ENCODE assay signal across 1 cellular context in the genomic region with DNA sequence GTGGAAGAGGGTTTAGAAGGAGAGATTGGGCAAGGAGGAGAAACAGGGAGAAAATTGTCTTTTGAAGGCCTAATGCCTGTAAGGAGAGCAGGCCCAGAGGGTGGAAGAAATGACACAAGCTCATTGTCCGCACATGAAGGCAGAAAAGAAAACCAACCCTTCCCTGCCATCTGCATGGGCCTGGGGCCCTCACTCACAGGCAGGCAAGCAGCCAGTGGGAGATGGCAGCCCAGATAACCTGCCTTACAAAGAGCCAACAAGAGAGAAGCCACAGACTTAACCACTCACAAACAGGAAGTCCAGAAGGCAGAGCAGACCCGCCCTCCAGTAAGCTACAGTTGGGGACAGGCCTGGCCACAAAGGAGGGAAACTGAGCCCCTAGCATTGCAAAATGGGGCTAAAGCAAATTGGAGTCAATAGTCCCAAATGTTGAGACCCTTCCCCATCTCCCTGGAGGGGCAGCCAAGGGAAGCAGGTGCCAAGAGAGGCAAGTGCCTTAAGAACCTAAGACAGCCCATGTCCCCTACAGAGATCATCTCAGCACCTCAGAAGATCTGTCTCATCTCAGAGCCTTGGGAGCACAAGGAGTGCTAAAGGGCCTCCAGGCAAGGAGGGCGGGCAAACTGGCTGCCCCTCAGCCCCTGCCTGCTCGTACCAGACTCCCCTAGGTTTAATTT.
A peak's percentile ranks its signal among the peaks of the same experiment; 100 is the strongest.
TF ChIP-seq lines count a peak whose summit lies in the region.

No MANE protein-coding gene starts in this region.

TF ChIP-seq in K562, 482 proteins besides CTCF, POLR2A, EP300 and RAD21 (continued from another document and continues in another):
- TF ChIP-seq CREB3L1 (IDR thresholded peaks at IDR 0.05; ENCODE audit: borderline replicate concordance, low read depth) (0 out of 2 replicates have a peak, but pooled peaks have one; percentile 17), ZNF398 (CRISPR knock-in tag; IDR thresholded peaks at IDR 0.05) (no peak), GATA2 (CRISPR knock-in tag; IDR thresholded peaks at IDR 0.05) (peak; percentile 97), ZNF134 (CRISPR knock-in tag; conservative IDR thresholded peaks at IDR 0.05) (no peak), NR2C2 (CRISPR knock-in tag; IDR thresholded peaks at IDR 0.05) (no peak), NR2C2 (tag; IDR thresholded peaks at IDR 0.05) (peak; percentile 76), MAZ (CRISPR knock-in tag; conservative IDR thresholded peaks at IDR 0.05 in 1 of 2, IDR thresholded peaks at IDR 0.05 in 1 of 2) (peak; percentile 25 to 62; a peak in 2 of 4 replicates), PKNOX1 (IDR thresholded peaks at IDR 0.05) (peak; percentile 39; the same call in 1 of the 2 replicates), ZBTB7A (IDR thresholded peaks at IDR 0.05; ENCODE audit: borderline replicate concordance, control insufficient read depth, low read depth, low read length) (peak; percentile 20; the same call in 1 of the 2 replicates), KDM2B (CRISPR knock-in tag; IDR thresholded peaks at IDR 0.05) (no peak), ZKSCAN3 (CRISPR knock-in tag; IDR thresholded peaks at IDR 0.05) (no peak), DIDO1 (tag; IDR thresholded peaks at IDR 0.05; ENCODE audit: low read depth) (peak; percentile 55; the same call in 1 of the 2 replicates), AFF1 (IDR thresholded peaks at IDR 0.05; ENCODE audit: low read depth in 1 of 2, partially characterized antibody in 2 of 2) (peak in 1 of 2 experiments; percentile 20), REST (CRISPR knock-in tag; IDR thresholded peaks at IDR 0.05; ENCODE audit: low read depth) (0 out of 2 replicates have a peak, but pooled peaks have one; percentile 17), SMAD2 (IDR thresholded peaks at IDR 0.05; ENCODE audit: low read depth, low read length) (no peak)
- TF ChIP-seq, protein P1, sequence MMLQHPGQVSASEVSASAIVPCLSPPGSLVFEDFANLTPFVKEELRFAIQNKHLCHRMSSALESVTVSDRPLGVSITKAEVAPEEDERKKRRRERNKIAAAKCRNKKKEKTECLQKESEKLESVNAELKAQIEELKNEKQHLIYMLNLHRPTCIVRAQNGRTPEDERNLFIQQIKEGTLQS (IDR thresholded peaks at IDR 0.05) = no peak
- TF ChIP-seq, protein P1 (CRISPR knock-in tag; conservative IDR thresholded peaks at IDR 0.05) = 0 out of 2 replicates have a peak, but pooled peaks have one; percentile 19
- TF ChIP-seq, protein P2, sequence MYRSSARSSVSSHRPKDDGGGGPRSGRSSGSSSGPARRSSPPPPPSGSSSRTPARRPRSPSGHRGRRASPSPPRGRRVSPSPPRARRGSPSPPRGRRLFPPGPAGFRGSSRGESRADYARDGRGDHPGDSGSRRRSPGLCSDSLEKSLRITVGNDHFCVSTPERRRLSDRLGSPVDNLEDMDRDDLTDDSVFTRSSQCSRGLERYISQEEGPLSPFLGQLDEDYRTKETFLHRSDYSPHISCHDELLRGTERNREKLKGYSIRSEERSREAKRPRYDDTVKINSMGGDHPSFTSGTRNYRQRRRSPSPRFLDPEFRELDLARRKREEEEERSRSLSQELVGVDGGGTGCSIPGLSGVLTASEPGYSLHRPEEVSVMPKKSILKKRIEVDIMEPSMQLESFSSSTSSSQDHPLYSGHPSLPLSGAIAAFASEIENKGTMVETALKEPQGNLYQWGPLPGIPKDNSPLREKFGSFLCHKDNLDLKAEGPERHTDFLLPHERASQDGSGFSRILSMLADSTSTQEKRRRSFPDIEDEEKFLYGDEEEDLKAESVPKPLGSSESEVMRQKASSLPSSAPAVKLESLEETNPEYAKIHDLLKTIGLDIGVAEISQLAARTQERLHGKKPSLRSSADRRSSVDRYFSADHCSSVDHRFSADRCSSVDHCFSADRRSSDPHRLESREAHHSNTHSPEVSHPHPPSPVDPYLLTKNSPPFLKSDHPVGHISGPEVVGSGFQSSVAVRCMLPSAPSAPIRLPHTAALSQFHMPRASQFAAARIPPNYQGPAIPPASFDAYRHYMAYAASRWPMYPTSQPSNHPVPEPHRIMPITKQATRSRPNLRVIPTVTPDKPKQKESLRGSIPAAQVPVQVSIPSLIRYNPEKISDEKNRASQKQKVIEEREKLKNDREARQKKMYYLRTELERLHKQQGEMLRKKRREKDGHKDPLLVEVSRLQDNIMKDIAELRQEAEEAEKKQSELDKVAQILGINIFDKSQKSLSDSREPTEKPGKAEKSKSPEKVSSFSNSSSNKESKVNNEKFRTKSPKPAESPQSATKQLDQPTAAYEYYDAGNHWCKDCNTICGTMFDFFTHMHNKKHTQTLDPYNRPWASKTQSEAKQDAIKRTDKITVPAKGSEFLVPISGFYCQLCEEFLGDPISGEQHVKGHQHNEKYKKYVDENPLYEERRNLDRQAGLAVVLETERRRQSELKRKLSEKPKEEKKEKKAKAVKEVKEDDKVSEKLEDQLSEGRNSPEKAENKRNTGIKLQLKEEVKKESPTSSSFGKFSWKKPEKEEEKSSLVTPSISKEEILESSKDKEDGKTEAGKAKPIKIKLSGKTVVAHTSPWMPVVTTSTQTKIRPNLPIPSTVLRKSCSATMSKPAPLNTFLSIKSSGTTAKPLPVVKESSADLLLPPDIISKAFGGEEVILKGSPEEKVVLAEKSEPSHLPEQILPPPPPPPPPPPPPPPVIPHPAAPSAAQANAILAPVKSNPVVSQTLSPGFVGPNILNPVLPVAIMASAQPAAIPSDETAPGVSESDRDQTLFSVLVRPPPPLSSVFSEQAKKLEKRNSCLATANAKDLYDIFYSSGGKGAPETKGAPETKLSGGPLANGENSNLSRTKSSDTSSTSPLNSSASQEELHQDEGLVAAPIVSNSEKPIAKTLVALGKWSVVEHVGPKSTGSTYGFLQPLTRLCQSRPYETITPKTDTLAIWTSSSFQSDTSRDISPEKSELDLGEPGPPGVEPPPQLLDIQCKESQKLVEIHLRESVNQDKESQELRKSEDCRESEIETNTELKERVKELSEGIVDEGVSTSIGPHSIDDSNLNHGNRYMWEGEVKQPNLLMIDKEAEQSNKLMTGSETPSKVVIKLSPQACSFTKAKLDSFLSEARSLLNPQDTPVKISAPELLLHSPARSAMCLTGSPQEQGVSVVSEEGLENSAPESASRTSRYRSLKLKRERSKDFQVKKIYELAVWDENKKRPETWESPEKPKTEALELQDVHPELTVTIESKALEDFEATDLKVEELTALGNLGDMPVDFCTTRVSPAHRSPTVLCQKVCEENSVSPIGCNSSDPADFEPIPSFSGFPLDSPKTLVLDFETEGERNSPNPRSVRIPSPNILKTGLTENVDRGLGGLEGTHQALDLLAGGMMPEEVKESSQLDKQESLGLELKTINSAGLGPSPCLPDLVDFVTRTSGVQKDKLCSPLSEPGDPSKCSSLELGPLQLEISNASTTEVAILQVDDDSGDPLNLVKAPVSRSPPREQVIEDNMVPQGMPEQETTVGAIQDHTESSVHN (IDR thresholded peaks at IDR 0.05; ENCODE audit: borderline replicate concordance in 1 of 2, low read depth in 1 of 2) = peak in 1 of 2 experiments; percentile 19; a peak in 1 of 4 replicates
- TF ChIP-seq, protein P3, sequence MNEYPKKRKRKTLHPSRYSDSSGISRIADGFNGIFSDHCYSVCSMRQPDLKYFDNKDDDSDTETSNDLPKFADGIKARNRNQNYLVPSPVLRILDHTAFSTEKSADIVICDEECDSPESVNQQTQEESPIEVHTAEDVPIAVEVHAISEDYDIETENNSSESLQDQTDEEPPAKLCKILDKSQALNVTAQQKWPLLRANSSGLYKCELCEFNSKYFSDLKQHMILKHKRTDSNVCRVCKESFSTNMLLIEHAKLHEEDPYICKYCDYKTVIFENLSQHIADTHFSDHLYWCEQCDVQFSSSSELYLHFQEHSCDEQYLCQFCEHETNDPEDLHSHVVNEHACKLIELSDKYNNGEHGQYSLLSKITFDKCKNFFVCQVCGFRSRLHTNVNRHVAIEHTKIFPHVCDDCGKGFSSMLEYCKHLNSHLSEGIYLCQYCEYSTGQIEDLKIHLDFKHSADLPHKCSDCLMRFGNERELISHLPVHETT (CRISPR knock-in tag; conservative IDR thresholded peaks at IDR 0.05 in 1 of 2, IDR thresholded peaks at IDR 0.05 in 1 of 2) = 0 out of 4 replicates have a peak, but pooled peaks of 1 of the 2 experiments have one; percentile 16
